9 cellular contexts compared by ENCODE assay signal in genomic region chr10:114623661-114624294, GRCh38. TPM values are rescaled to one million over a fixed set of nuclear protein-coding genes. Genes with fewer than 3 reads are reported as not detected.
DNase-seq lines count a peak whose midpoint lies in the region; ATAC-seq, FAIRE-seq and TF ChIP-seq lines count a peak whose summit lies in the region.
"Had no signal": no experiment of that assay in that cellular context is flagged by ENCODE, and none has a peak within 500 bp of the region (broad histone marks: within the 10 kb centered on the region; RNA-seq: fewer than 3 reads in every experiment).

No MANE protein-coding gene starts in this region.

- H3K27ac Mint-ChIP-seq in astrocyte (ENCODE audit: unreplicated experiment) = peak overlapping the region; percentile 85
- no peak overlapping the region for H3K27ac Mint-ChIP-seq in CD14-positive monocyte

- H3K4me1 Mint-ChIP-seq in astrocyte (ENCODE audit: low read depth, unreplicated experiment) = peaks cover 59% of the 10 kb centered on the region
- H3K4me1 Mint-ChIP-seq in CD14-positive monocyte = no peaks in the 10 kb centered on the region

- DNase-seq in A673 (ENCODE audit: low spot score) = peak; percentile 85
- peak; percentile 49 for DNase-seq in HK-2 (ENCODE audit: unreplicated experiment)
- DNase-seq in astrocyte (ENCODE audit: low read depth) = peak; percentile 94
- DNase-seq in kidney = no peak
- no peak for DNase-seq in NCI-H128 (lab: John Stamatoyannopoulos, UW; ENCODE audit: unreplicated experiment)
- no peak for DNase-seq in CD14-positive monocyte (ENCODE audit: low spot score)
- DNase-seq in midbrain (lab: John Stamatoyannopoulos, UW) = no peak

- H3K27me3 ChIP-seq in A673 (replicated peaks; ENCODE audit: insufficient read depth, low read depth, low read length, poor library complexity) (no peaks in the 10 kb centered on the region), astrocyte (ENCODE audit: insufficient read depth, low read length) (no peaks in the 10 kb centered on the region)

- H3K4me3 Mint-ChIP-seq in astrocyte (ENCODE audit: unreplicated experiment) (peak overlapping the region; percentile 15), CD14-positive monocyte (no peak overlapping the region)

- H3K79me2 ChIP-seq in astrocyte (ENCODE audit: insufficient read depth, low read length) = no peaks in the 10 kb centered on the region

- POLR2A ChIA-PET in A673 (lab: Charles Lee; ENCODE audit: low non-redundant PET) = interaction anchor here (0.6 kb wide), 2 partner anchors 841 kb away, joined by 3 to 12 read pairs; no protein-coding TSS in a partner anchor

- H3K4me3 ChIP-seq in A673 (ENCODE audit: low read depth, low read length, poor library complexity, severe bottlenecking) (no peak overlapping the region), astrocyte (ENCODE audit: insufficient read depth, low read depth, low read length) (no peak overlapping the region), kidney (ENCODE audit: low read length in 2 of 2) (no peak overlapping the region)

- H3K36me3 Mint-ChIP-seq in astrocyte (ENCODE audit: low read depth, unreplicated experiment) (peaks cover 3% of the 10 kb centered on the region), CD14-positive monocyte (no peaks in the 10 kb centered on the region)

- no peaks in the 10 kb centered on the region for H3K27me3 Mint-ChIP-seq in astrocyte (ENCODE audit: low read depth, unreplicated experiment)
- H3K27me3 Mint-ChIP-seq in CD14-positive monocyte (ENCODE audit: low read depth in 3 of 3) = peaks cover 0 to 3% (median 0%) of the 10 kb centered on the region in 3 donors

- H2AFZ ChIP-seq in astrocyte (ENCODE audit: low read depth, low read length) = no peak overlapping the region

- CTCF ChIA-PET in A673 (lab: Charles Lee) = interaction anchor here (0.5 to 0.6 kb wide), 2 partner anchors 70 to 445 kb away, joined by 3 to 5 read pairs; no protein-coding TSS in a partner anchor

- FAIRE-seq in astrocyte (lab: Jason Lieb, UNC) = no peak
- FAIRE-seq in kidney (lab: Jason Lieb, UNC) = peak; percentile 47
- FAIRE-seq: TTC549 had no signal

- H3K9ac ChIP-seq in astrocyte (ENCODE audit: low read length) = no peak overlapping the region
- peak overlapping the region in 1 of 2 donors; percentile 13 for H3K9ac ChIP-seq in kidney (ENCODE audit: low read length in 2 of 2)

- peak overlapping the region; percentile 55 for H3K4me2 ChIP-seq in astrocyte (ENCODE audit: low read length)

- H3K4me1 ChIP-seq in A673 (ENCODE audit: insufficient read depth, low read length, poor library complexity, severe bottlenecking) (peaks cover 3% of the 10 kb centered on the region), astrocyte (ENCODE audit: insufficient read depth, low read length) (peaks cover 33% of the 10 kb centered on the region), kidney (ENCODE audit: control insufficient read depth in 1 of 2, insufficient read depth in 1 of 2, low read depth in 1 of 2, low read length in 2 of 2) (peaks cover 19 to 42% of the 10 kb centered on the region in 2 donors)

- H3K9me3 Mint-ChIP-seq in astrocyte (ENCODE audit: unreplicated experiment) = no peaks in the 10 kb centered on the region
- H3K9me3 Mint-ChIP-seq in CD14-positive monocyte = peaks cover 0 to 2% (median 0%) of the 10 kb centered on the region in 7 donors

- peaks cover 4% of the 10 kb centered on the region for H4K20me1 ChIP-seq in astrocyte (ENCODE audit: insufficient read depth, low read length)

- BruUV-seq in A673 (replicated peaks; lab: Mats Ljungman, UMichigan) = no TSS peak

- TF ChIP-seq CTCF in A673 (conservative IDR thresholded peaks at IDR 0.05; ENCODE audit: low read depth, low read length) (no peak), astrocyte (IDR thresholded peaks at IDR 0.05; ENCODE audit: insufficient read depth, low read depth, low read length) (no peak), kidney (IDR thresholded peaks at IDR 0.05; ENCODE audit: borderline replicate concordance, extremely low read depth, insufficient read depth) (no peak), CD14-positive monocyte (IDR thresholded peaks at IDR 0.05) (no peak)

- H3K36me3 ChIP-seq in A673 (ENCODE audit: insufficient read depth, low read length, poor library complexity, severe bottlenecking) (no peaks in the 10 kb centered on the region), astrocyte (ENCODE audit: insufficient read depth, low read length) (no peaks in the 10 kb centered on the region), kidney (ENCODE audit: control insufficient read depth in 1 of 2, insufficient read depth in 2 of 2, low read length in 2 of 2) (no peaks in the 10 kb centered on the region)

- no peak for ATAC-seq in GM19395 (IDR thresholded peaks at IDR 0.05; ENCODE audit: unreplicated experiment)

- intact Hi-C loops in A673 (cut with micrococcal nuclease; ENCODE audit: unreplicated experiment) (no loop called here), kidney (cut with DNase I) (no loop called here), CD14-positive monocyte (cut with micrococcal nuclease) (no loop called here)

- no peak overlapping the region for H3K27ac ChIP-seq in A673 (ENCODE audit: low read depth, low read length, poor library complexity, severe bottlenecking)
- peak overlapping the region; percentile 14 for H3K27ac ChIP-seq in astrocyte (ENCODE audit: low read depth, low read length)
- peak overlapping the region; percentile 69 to 79 for H3K27ac ChIP-seq in kidney (ENCODE audit: low read depth in 2 of 2, low read length in 2 of 2)

- no peaks in the 10 kb centered on the region for H3K9me3 ChIP-seq in A673 (ENCODE audit: low read depth, low read length, poor library complexity, severe bottlenecking)
- H3K9me3 ChIP-seq in astrocyte (ENCODE audit: insufficient read depth, low read depth, low read length) = no peaks in the 10 kb centered on the region
- no peaks in the 10 kb centered on the region for H3K9me3 ChIP-seq in kidney (ENCODE audit: control insufficient read depth in 1 of 2, low read length in 2 of 2)

RNA-seq across cellular contexts. Expression of gene ABLIM1, which starts 34.3 kb away (rescaled TPM):
- total RNA-seq in A673 (2021) = 34.0 and 38.3 TPM in 2 replicates
- total RNA-seq in astrocyte = 70.0 and 70.1 TPM in 2 replicates
- 158 TPM for total RNA-seq in kidney
- 32.3 TPM for polyA plus RNA-seq in kidney (ENCODE audit: insufficient read depth, low read depth, low replicate concordance)
- polyA plus RNA-seq in CD14-positive monocyte = under 1 TPM; 0.33 to 0.91 TPM

Comparison
In these comparisons a context has a peak if more than half of its experiments do, and no peak if none do; other contexts are left out.
1. DNase-seq: peak in A673 (single experiment), HK-2 (single experiment) and astrocyte (single experiment); none in kidney (single experiment), NCI-H128 (single experiment), CD14-positive monocyte (single experiment) and midbrain (single experiment).